8 cellular contexts compared by ENCODE assay signal in the genomic region with DNA sequence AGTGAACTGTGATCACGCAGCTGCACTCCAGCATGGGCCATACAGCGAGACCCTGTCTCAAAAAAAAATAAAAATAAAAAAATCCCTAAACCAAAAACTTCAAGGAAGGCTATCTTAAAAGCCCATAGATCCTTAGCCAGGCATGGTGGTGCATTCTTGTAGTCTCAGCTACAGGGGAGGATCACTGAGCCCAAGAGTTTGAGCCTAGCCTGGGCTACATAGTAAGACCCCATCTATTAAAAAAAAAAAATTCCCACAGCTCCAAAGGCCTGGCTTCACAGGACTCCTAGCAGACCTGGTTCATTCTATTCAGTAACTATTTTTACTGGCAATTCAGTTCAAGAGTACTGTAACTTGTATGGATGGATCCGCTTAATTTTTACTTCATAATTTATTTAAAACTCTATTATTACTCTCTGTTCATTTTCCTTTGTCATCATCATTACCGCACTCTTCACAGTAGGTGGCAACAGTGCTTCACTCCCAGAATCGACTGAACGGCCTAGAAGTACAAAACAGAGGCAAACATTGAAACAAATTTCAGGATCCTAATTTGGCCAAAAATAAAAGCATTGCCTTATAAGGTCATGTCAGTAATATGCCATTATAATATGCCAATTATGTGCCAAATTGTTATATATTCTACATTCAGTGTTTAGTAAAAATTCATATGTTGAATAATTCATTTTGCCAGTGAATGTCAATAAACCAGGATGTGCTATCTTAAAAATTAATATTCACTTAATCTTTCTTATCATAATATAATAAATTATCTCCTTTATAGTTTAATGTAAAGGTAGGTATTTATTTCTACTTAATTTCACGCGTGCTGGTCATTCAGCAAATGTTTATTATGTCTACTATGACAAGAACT. TPM values are rescaled to one million over a fixed set of nuclear protein-coding genes. Genes with fewer than 3 reads are reported as not detected.
DNase-seq lines count a peak whose midpoint lies in the region; ATAC-seq and TF ChIP-seq lines count a peak whose summit lies in the region.

No MANE protein-coding gene starts in this region.

- no peak for TF ChIP-seq POLR2A in GM18505 (IDR thresholded peaks at IDR 0.05; ENCODE audit: borderline replicate concordance, extremely low read depth, insufficient read depth, insufficient read length)

- H3K27me3 ChIP-seq in BJ (ENCODE audit: control insufficient read depth, insufficient read depth, low read length) = no peaks in the 10 kb centered on the region

- H3K27me3 Mint-ChIP-seq in type B pancreatic cell = no peaks in the 10 kb centered on the region

- no peak overlapping the region for H3K4me3 ChIP-seq in BJ (ENCODE audit: low read depth, low read length)
- no peak overlapping the region for H3K4me3 ChIP-seq in cardiac fibroblast (replicated peaks in 1 of 2; ENCODE audit: low read depth in 2 of 2, low read length in 2 of 2)

- H3K9me3 Mint-ChIP-seq in type B pancreatic cell = no peaks in the 10 kb centered on the region

- H3K4me1 Mint-ChIP-seq in type B pancreatic cell (ENCODE audit: unreplicated experiment) = peaks cover 2% of the 10 kb centered on the region

- H3K27ac Mint-ChIP-seq in type B pancreatic cell = no peak overlapping the region

- CTCF ChIA-PET in BJ (lab: Yijun Ruan, JAX) = interaction anchor here (0.6 to 2.4 kb wide), 16 partner anchors 10 to 481 kb away, joined by 3 to 23 read pairs (median 4); a partner anchor contains a TSS

- TF ChIP-seq CTCF in BJ (IDR thresholded peaks at IDR 0.05; ENCODE audit: insufficient read depth, low read depth, low read length) = peak; percentile 80
- peak; percentile 84 for TF ChIP-seq CTCF in cardiac fibroblast (IDR thresholded peaks at IDR 0.05; ENCODE audit: low read depth, low read length)
- peak; percentile 89 for TF ChIP-seq CTCF in type B pancreatic cell (conservative IDR thresholded peaks at IDR 0.05)

- POLR2A ChIA-PET in BJ (lab: Charles Lee) = no interaction called here

- H3K36me3 Mint-ChIP-seq in type B pancreatic cell = no peaks in the 10 kb centered on the region

- intact Hi-C loops in left colon (cut with DNase I, micrococcal nuclease) = loop anchor here (2.0 to 10.0 kb wide), 2 partner anchors 445 kb away; no protein-coding TSS in a partner anchor

- H3K4me3 Mint-ChIP-seq in type B pancreatic cell = no peak overlapping the region

- ATAC-seq in GM18505 (IDR thresholded peaks at IDR 0.05; ENCODE audit: unreplicated experiment) = peak; percentile 77
- peak; percentile 77 for ATAC-seq in HG03139 (IDR thresholded peaks at IDR 0.05; ENCODE audit: unreplicated experiment)
- ATAC-seq in left colon = peak; percentile 82

- no peaks in the 10 kb centered on the region for H3K36me3 ChIP-seq in BJ (ENCODE audit: control insufficient read depth, insufficient read depth, low read length)

- DNase-seq in BJ (ENCODE audit: low read depth) (no peak), NCI-H748 (lab: John Stamatoyannopoulos, UW; ENCODE audit: unreplicated experiment) (peak; percentile 50), cardiac fibroblast (ENCODE audit: low read depth in 2 of 2) (peak; percentile 86 to 87), left colon (no peak), type B pancreatic cell (ENCODE audit: extremely low spot score, unreplicated experiment) (no peak), HPDE6-E6E7 (ENCODE audit: extremely low spot score) (no peak)

RNA-seq across cellular contexts. Expression of a gene that starts 14.3 kb away (rescaled TPM):
- polyA plus RNA-seq in BJ (2011; rRNA removed) = 12.4 and 23.5 TPM in 2 replicates
- polyA minus RNA-seq in BJ (2011; rRNA and poly(A)+ RNA removed) = 18.4 and 22.7 TPM in 2 replicates
- total RNA-seq in left colon = 10 to 100 TPM; 35.8 to 43.5 TPM
- 24.6 and 26.1 TPM in 2 replicates for total RNA-seq in type B pancreatic cell (ENCODE audit: low replicate concordance)

Comparison
In these comparisons a context has a peak if more than half of its experiments do, and no peak if none do; other contexts are left out.
1. DNase-seq: peak in NCI-H748 (single experiment) and cardiac fibroblast (2 of 2); none in BJ (single experiment), left colon (0 of 2), type B pancreatic cell (single experiment) and HPDE6-E6E7 (single experiment).
2. Peak in every context shown above with its lines, with median percentiles within 50 percentile points of each other: CTCF ChIP-seq and ATAC-seq.